Comparison of ENCODE assay signal across 13 cellular contexts in the genomic region with DNA sequence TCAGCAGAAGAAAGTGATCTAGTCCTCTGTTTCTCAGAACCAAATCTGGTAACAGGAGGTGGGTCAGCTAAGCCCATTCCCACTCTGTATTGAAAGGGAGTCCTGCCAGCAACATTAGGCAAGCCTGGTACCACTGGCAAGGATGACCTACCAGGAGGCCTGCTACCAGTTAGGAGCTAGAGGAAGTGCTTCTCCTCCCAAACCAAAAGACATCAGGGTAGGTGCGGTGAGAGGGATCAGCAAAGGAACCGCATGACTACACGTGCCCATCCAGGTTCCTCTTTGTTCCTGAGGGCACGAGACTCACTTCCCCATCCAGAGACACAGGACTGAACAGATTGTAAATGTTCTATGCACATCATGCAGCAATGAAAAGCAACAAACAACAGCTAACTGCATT. TPM values are rescaled to one million over a fixed set of nuclear protein-coding genes. Genes with fewer than 3 reads are reported as not detected.
DNase-seq lines count a peak whose midpoint lies in the region; ATAC-seq lines count a peak whose summit lies in the region.
"Had no signal": no experiment of that assay in that cellular context is flagged by ENCODE, and none has a peak within 500 bp of the region (broad histone marks: within the 10 kb centered on the region; RNA-seq: fewer than 3 reads in every experiment).

No MANE protein-coding gene starts in this region.

- peak overlapping the region; percentile 82 for H3K4me3 Mint-ChIP-seq in activated naive CD8-positive, alpha-beta T cell
- peak overlapping the region; percentile 82 to 96 (median 88) for H3K4me3 Mint-ChIP-seq in naive thymus-derived CD8-positive, alpha-beta T cell

- peaks cover 7% of the 10 kb centered on the region for H3K36me3 Mint-ChIP-seq in activated naive CD8-positive, alpha-beta T cell
- peaks cover 0 to 35% (median 35%) of the 10 kb centered on the region in 3 donors for H3K36me3 Mint-ChIP-seq in naive thymus-derived CD8-positive, alpha-beta T cell

- no peaks in the 10 kb centered on the region for H3K9me3 Mint-ChIP-seq in activated naive CD8-positive, alpha-beta T cell (ENCODE audit: low read depth)
- peaks cover 0 to 4% (median 0%) of the 10 kb centered on the region in 9 donors for H3K9me3 Mint-ChIP-seq in naive thymus-derived CD8-positive, alpha-beta T cell

- POLR2A ChIA-PET in naive thymus-derived CD8-positive, alpha-beta T cell (lab: Charles Lee) = interaction anchor here (0.9 to 2.7 kb wide), 12 partner anchors 10 to 152 kb away, joined by 3 to 28 read pairs (median 6); no protein-coding TSS in a partner anchor

- peak overlapping the region; percentile 99 for H3K27ac Mint-ChIP-seq in activated naive CD8-positive, alpha-beta T cell
- H3K27ac Mint-ChIP-seq in naive thymus-derived CD8-positive, alpha-beta T cell = peak overlapping the region; percentile 57 to 97 (median 92)

- ATAC-seq in naive thymus-derived CD8-positive, alpha-beta T cell = peak in 1 of 2 donors; percentile 4
- no peak for ATAC-seq in GM19467 (IDR thresholded peaks at IDR 0.05; ENCODE audit: unreplicated experiment)
- ATAC-seq: psoas muscle had no signal

- peak; percentile 81 for DNase-seq in CD1c-positive myeloid dendritic cell (ENCODE audit: extremely low spot score)
- peak; percentile 37 for DNase-seq in NAMALWA (ENCODE audit: low spot score)
- DNase-seq in naive thymus-derived CD8-positive, alpha-beta T cell = peak in 1 of 10 donors; percentile 10
- DNase-seq in stimulated activated CD4-positive, alpha-beta T cell treated with anti-CD3 and anti-CD28 coated beads, Interleukin-1b, Interleukin-23, amount 100 ng/mL, for 48 hours = no peak
- no peak for DNase-seq in NCI-H526 (lab: John Stamatoyannopoulos, UW)
- DNase-seq in stimulated activated CD4-positive, alpha-beta T cell treated with anti-CD3 and anti-CD28 coated beads, Interleukin-15, amount 100 ng/mL, for 24 hours = no peak
- DNase-seq: DMS79 treated with DMSO at 0.1 percent for 48 hours; NCI-H526 treated with DMSO at 0.1 percent for 48 hours; psoas muscle; SHP77 treated with DMSO at 0.1 percent for 48 hours; stimulated activated CD4-positive, alpha-beta T cell treated with anti-CD3 and anti-CD28 coated beads, Interleukin-2, amount 100 ng/mL, for 48 hours had no signal

- H3K4me1 Mint-ChIP-seq in activated naive CD8-positive, alpha-beta T cell (ENCODE audit: low read depth) = peaks cover 47% of the 10 kb centered on the region
- H3K4me1 Mint-ChIP-seq in naive thymus-derived CD8-positive, alpha-beta T cell = peaks cover 14 to 44% (median 31%) of the 10 kb centered on the region in 4 donors

- H3K27me3 Mint-ChIP-seq in activated naive CD8-positive, alpha-beta T cell = no peaks in the 10 kb centered on the region
- no peaks in the 10 kb centered on the region for H3K27me3 Mint-ChIP-seq in naive thymus-derived CD8-positive, alpha-beta T cell

RNA-seq across cellular contexts. Expression of a gene that starts 2.8 kb away (rescaled TPM):
- 10 to 100 TPM; 55.4 to 57.6 TPM for total RNA-seq in naive thymus-derived CD8-positive, alpha-beta T cell
- 10 to 100 TPM in 2 of 3 donors, 1 to 10 TPM in 1; 1.3 to 31.8 (median 13.6) TPM for polyA plus RNA-seq in naive thymus-derived CD8-positive, alpha-beta T cell
- total RNA-seq: psoas muscle had no signal

RNA-seq across cellular contexts. Expression of a gene that starts 13.7 kb away (rescaled TPM):
- 1 to 10 TPM; 3.2 to 4.6 TPM for total RNA-seq in naive thymus-derived CD8-positive, alpha-beta T cell
- 1 to 10 TPM; 2.2 to 6.4 (median 3.9) TPM for polyA plus RNA-seq in naive thymus-derived CD8-positive, alpha-beta T cell
- total RNA-seq: psoas muscle had no signal
- polyA plus RNA-seq: psoas muscle had no signal

RNA-seq across cellular contexts. Expression of a gene that starts 16.9 kb away (rescaled TPM):
- 100 to 1,000 TPM; 792 to 865 TPM for total RNA-seq in naive thymus-derived CD8-positive, alpha-beta T cell
- 100 to 1,000 TPM; 525 to 619 (median 611) TPM for polyA plus RNA-seq in naive thymus-derived CD8-positive, alpha-beta T cell

RNA-seq across cellular contexts. Expression of a gene that starts 29.1 kb away (rescaled TPM):
- total RNA-seq in naive thymus-derived CD8-positive, alpha-beta T cell = 1 to 10 TPM; 1.9 to 3.6 TPM
- polyA plus RNA-seq in naive thymus-derived CD8-positive, alpha-beta T cell = 10 to 100 TPM in 1 of 3 donors, under 1 TPM in 2; 0.62 to 25.0 (median 0.76) TPM
- total RNA-seq: psoas muscle had no signal
- polyA plus RNA-seq: psoas muscle had no signal

RNA-seq across cellular contexts. Expression of a gene that starts 46.5 kb away (rescaled TPM):
- 1 to 10 TPM; 4.4 TPM for total RNA-seq in naive thymus-derived CD8-positive, alpha-beta T cell
- 1 to 10 TPM in 1 of 3 donors, under 1 TPM in 2; 0.32 to 1.1 (median 0.91) TPM for polyA plus RNA-seq in naive thymus-derived CD8-positive, alpha-beta T cell

Comparison
In these comparisons a context has a peak if more than half of its experiments do, and no peak if none do; other contexts are left out.
1. DNase-seq: peak in CD1c-positive myeloid dendritic cell (single experiment) and NAMALWA (single experiment); none in stimulated activated CD4-positive, alpha-beta T cell treated with anti-CD3 and anti-CD28 coated beads, Interleukin-1b, Interleukin-23, amount 100 ng/mL, for 48 hours (single experiment), NCI-H526 (0 of 2) and stimulated activated CD4-positive, alpha-beta T cell treated with anti-CD3 and anti-CD28 coated beads, Interleukin-15, amount 100 ng/mL, for 24 hours (single experiment).